ENCODE assay signal across 8 cellular contexts in the genomic region with DNA sequence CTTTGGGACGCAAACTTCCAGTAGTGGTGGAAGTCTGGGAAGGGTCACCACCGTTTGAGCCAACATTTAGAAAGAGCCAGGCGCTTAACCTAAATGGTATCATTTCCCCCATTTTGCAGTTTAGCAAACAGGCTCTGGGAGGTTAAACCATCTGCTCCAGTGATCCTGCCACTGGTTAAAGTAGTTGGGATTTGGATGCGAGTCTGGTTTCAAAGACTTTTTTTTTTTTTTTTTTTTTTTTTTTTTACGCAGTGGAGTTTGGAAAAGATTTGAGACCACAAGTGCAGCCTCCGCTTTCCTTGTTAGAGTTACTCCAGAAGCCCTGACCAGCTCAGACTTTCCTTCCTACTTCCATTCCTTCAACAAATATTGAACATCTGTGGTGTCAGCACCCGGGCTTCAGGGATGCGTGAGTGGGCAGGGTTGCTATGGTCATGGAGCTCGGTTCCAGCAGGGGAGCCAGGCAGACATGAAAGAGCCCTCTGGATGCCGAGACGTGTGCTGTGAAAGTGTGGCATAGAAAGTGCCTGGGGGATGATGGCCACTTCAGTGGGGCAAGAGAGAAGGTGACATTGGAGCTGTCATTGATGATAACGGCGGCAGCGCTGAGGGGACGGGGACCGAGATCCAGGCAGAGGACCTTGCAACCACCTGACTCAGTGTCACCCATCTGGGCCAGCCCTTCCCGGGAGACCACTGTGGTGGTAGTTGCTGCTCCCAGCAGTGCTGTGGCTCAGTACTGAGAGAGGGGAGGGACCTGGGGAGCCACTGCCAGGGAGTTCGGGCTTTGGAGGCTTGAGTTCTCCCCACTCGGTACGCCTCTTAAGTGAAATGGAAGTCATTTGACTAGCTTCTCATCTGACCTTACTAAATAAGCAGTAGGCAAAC. TPM values are rescaled to one million over a fixed set of nuclear protein-coding genes. Genes with fewer than 3 reads are reported as not detected.
DNase-seq lines count a peak whose midpoint lies in the region; ATAC-seq and TF ChIP-seq lines count a peak whose summit lies in the region.

No MANE protein-coding gene starts in this region.

- H3K36me3 ChIP-seq in BJ (ENCODE audit: control insufficient read depth, insufficient read depth, low read length) (no peaks in the 10 kb centered on the region), GM23338 (ENCODE audit: insufficient read depth) (no peaks in the 10 kb centered on the region), SJCRH30 (no peaks in the 10 kb centered on the region), muscle layer of colon (ENCODE audit: insufficient read depth, low read length) (no peaks in the 10 kb centered on the region), vagina (no peaks in the 10 kb centered on the region)

- CTCF ChIA-PET in BJ (lab: Yijun Ruan, JAX), result interaction anchor here (0.7 to 1.5 kb wide), 4 partner anchors 16 to 314 kb away, joined by 3 to 5 read pairs (median 4); no protein-coding TSS in a partner anchor

- TF ChIP-seq CTCF in BJ (IDR thresholded peaks at IDR 0.05; ENCODE audit: insufficient read depth, low read depth, low read length), result peak; percentile 17; the same call in 1 of the 2 replicates
- no peak for TF ChIP-seq CTCF in GM23338 (conservative IDR thresholded peaks at IDR 0.05; ENCODE audit: low read depth in 2 of 2)
- no peak for TF ChIP-seq CTCF in endothelial cell (IDR thresholded peaks at IDR 0.05; ENCODE audit: unreplicated experiment)
- no peak for TF ChIP-seq CTCF in vagina (IDR thresholded peaks at IDR 0.05)

- H3F3A ChIP-seq in GM23338 (replicated peaks; ENCODE audit: low read depth), result 0 out of 2 replicates have a peak, but pooled peaks cover 4% of the 10 kb centered on the region

- ATAC-seq in GM23338 (peak; percentile 1; the same call in 1 of the 3 replicates), HG03354 (IDR thresholded peaks at IDR 0.05; ENCODE audit: poor library complexity, severe bottlenecking, unreplicated experiment) (no peak)

- H3K27me3 ChIP-seq in BJ (ENCODE audit: control insufficient read depth, insufficient read depth, low read length) (peaks cover 8% of the 10 kb centered on the region), GM23338 (ENCODE audit: insufficient read depth) (peaks cover 49% of the 10 kb centered on the region), SJCRH30 (no peaks in the 10 kb centered on the region), muscle layer of colon (ENCODE audit: control insufficient read depth in 1 of 2, insufficient read depth in 2 of 2, low read length in 2 of 2) (peaks cover 2 to 3% of the 10 kb centered on the region in 2 donors), vagina (no peaks in the 10 kb centered on the region)

- H3K9me2 ChIP-seq in GM23338 (ENCODE audit: insufficient read depth), result no peaks in the 10 kb centered on the region

- H3K36me3 Mint-ChIP-seq in GM23338 (ENCODE audit: low read depth), result no peaks in the 10 kb centered on the region; the same call in 2 of the 3 replicates
- no peaks in the 10 kb centered on the region for H3K36me3 Mint-ChIP-seq in endothelial cell (ENCODE audit: low read depth, unreplicated experiment)

- H3K9me3 ChIP-seq in SJCRH30 (replicated peaks) (no peaks in the 10 kb centered on the region), muscle layer of colon (ENCODE audit: low read length) (no peaks in the 10 kb centered on the region), vagina (no peaks in the 10 kb centered on the region)

- H3K27ac Mint-ChIP-seq in GM23338, result peak overlapping the region; percentile 99; the same call in 1 of the 2 replicates
- no peak overlapping the region for H3K27ac Mint-ChIP-seq in endothelial cell (ENCODE audit: unreplicated experiment)

- peak overlapping the region; percentile 93 for H3K9ac ChIP-seq in muscle layer of colon (ENCODE audit: low read length)

- H4K20me1 ChIP-seq in GM23338 (replicated peaks; ENCODE audit: insufficient read depth), result no peaks in the 10 kb centered on the region

- intact Hi-C loops in vagina (cut with DNase I), result no loop called here

- H3K27ac ChIP-seq in GM23338 (ENCODE audit: low read depth) (no peak overlapping the region), SJCRH30 (peak overlapping the region; percentile 92), muscle layer of colon (ENCODE audit: low read depth, low read length) (peak overlapping the region; percentile 95), vagina (peak overlapping the region; percentile 99)

- POLR2A ChIA-PET in BJ (lab: Charles Lee), result interaction anchor here (0.7 kb wide), 3 partner anchors 28 to 933 kb away, joined by 8 to 16 read pairs (median 10); no protein-coding TSS in a partner anchor

- H3K9me3 Mint-ChIP-seq in GM23338 (peaks cover 3% of the 10 kb centered on the region; the same call in 2 of the 3 replicates), endothelial cell (ENCODE audit: unreplicated experiment) (no peaks in the 10 kb centered on the region)

- no peak for DNase-seq in BJ (ENCODE audit: low read depth)
- no peak for DNase-seq in GM23338 (ENCODE audit: low spot score)
- DNase-seq in SJCRH30, result peak; percentile 47 to 71
- DNase-seq in endothelial cell (ENCODE audit: low spot score), result no peak
- DNase-seq in vagina (ENCODE audit: extremely low spot score in 2 of 2), result no peak
- no peak for DNase-seq in HuH-7 (ENCODE audit: low spot score)

- peak overlapping the region; percentile 72 for H2AFZ ChIP-seq in GM23338

- H3K4me1 ChIP-seq in GM23338 (ENCODE audit: insufficient read depth) (peaks cover 28% of the 10 kb centered on the region), SJCRH30 (peaks cover 9% of the 10 kb centered on the region; the same call in 1 of the 2 replicates), muscle layer of colon (ENCODE audit: insufficient read depth, low read length) (peaks cover 45% of the 10 kb centered on the region), vagina (peaks cover 26% of the 10 kb centered on the region)

- H3K4me3 Mint-ChIP-seq in GM23338 (peak overlapping the region; percentile 92), endothelial cell (ENCODE audit: unreplicated experiment) (peak overlapping the region; percentile 90)

- H3K4me3 ChIP-seq in BJ (ENCODE audit: low read depth, low read length) (peak overlapping the region; percentile 67), GM23338 (peak overlapping the region; percentile 66), SJCRH30 (peak overlapping the region; percentile 78), muscle layer of colon (ENCODE audit: low read depth in 1 of 2, low read length in 2 of 2) (peak overlapping the region; percentile 84 to 86), vagina (peak overlapping the region; percentile 84 to 91)

- peak overlapping the region; percentile 79 for H3K4me2 ChIP-seq in GM23338

- TF ChIP-seq POLR2A in vagina (IDR thresholded peaks at IDR 0.05), result no peak

- peaks cover 53% of the 10 kb centered on the region for H3K4me1 Mint-ChIP-seq in GM23338
- peaks cover 30% of the 10 kb centered on the region for H3K4me1 Mint-ChIP-seq in endothelial cell (ENCODE audit: unreplicated experiment)

- H3K27me3 Mint-ChIP-seq in GM23338 (ENCODE audit: insufficient read depth, low read depth, poor library complexity) (peaks cover 57% of the 10 kb centered on the region), endothelial cell (ENCODE audit: unreplicated experiment) (peaks cover 14% of the 10 kb centered on the region)

- H3K79me2 ChIP-seq in GM23338 (replicated peaks; ENCODE audit: insufficient read depth), result no peaks in the 10 kb centered on the region

TF ChIP-seq in GM23338, 12 proteins besides CTCF, POLR2A, EP300 and RAD21 (continues in another document):
- TF ChIP-seq, protein P1, sequence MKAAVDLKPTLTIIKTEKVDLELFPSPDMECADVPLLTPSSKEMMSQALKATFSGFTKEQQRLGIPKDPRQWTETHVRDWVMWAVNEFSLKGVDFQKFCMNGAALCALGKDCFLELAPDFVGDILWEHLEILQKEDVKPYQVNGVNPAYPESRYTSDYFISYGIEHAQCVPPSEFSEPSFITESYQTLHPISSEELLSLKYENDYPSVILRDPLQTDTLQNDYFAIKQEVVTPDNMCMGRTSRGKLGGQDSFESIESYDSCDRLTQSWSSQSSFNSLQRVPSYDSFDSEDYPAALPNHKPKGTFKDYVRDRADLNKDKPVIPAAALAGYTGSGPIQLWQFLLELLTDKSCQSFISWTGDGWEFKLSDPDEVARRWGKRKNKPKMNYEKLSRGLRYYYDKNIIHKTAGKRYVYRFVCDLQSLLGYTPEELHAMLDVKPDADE (IDR thresholded peaks at IDR 0.05), result no peak
- TF ChIP-seq STAT1 (IDR thresholded peaks at IDR 0.05; ENCODE audit: unreplicated experiment) (no peak), NANOG (IDR thresholded peaks at IDR 0.05; ENCODE audit: borderline replicate concordance) (no peak), CREB1 (CRISPR knock-in tag; IDR thresholded peaks at IDR 0.05; ENCODE audit: low read depth) (no peak), JUNB (IDR thresholded peaks at IDR 0.05; ENCODE audit: unreplicated experiment) (no peak)

RNA-seq across cellular contexts. Expression of gene RNU6-1, which starts 1.1 kb away (rescaled TPM):
- polyA plus RNA-seq in BJ (2011; rRNA removed) (not detected in 2 replicates), GM23338 (2016; fragmentation: Nextera tagmentation; extraction: Ambion mirVana) (not detected in 2 replicates)
- polyA minus RNA-seq in BJ (2011; rRNA and poly(A)+ RNA removed), result not detected in 2 replicates
- total RNA-seq in GM23338 (2014; rRNA removed; shearing (Covaris generic)), result not detected in 2 replicates
- not detected in 2 replicates for total RNA-seq in SJCRH30 (2014; rRNA removed; shearing (Covaris generic))
- total RNA-seq in endothelial cell (ENCODE audit: unreplicated experiment) (not detected), vagina (not detected)

RNA-seq across cellular contexts. Expression of gene SKOR1, which starts 15.7 kb away (rescaled TPM):
- polyA plus RNA-seq in BJ (2011; rRNA removed), result 0.02 TPM in 1 of 2 replicates, not detected in the other
- 0.14 TPM in 1 of 2 replicates, not detected in the other for polyA minus RNA-seq in BJ (2011; rRNA and poly(A)+ RNA removed)
- total RNA-seq in GM23338 (2014; rRNA removed; shearing (Covaris generic)), result 0.17 and 0.19 TPM in 2 replicates
- not detected in 2 replicates for polyA plus RNA-seq in GM23338 (2016; fragmentation: Nextera tagmentation; extraction: Ambion mirVana)
- total RNA-seq in SJCRH30 (2014; rRNA removed; shearing (Covaris generic)), result 3.1 and 4.5 TPM in 2 replicates
- 0.21 TPM for total RNA-seq in endothelial cell (ENCODE audit: unreplicated experiment)
- total RNA-seq in vagina, result 0.25 TPM

Comparison
In these comparisons a context has a peak if more than half of its experiments do, and no peak if none do; other contexts are left out.
1. DNase-seq: peak in SJCRH30 (2 of 2); none in BJ (single experiment), GM23338 (single experiment), endothelial cell (single experiment), vagina (0 of 2) and HuH-7 (single experiment).
2. Peak in every context shown above with its lines, with median percentiles within 50 percentile points of each other: H3K4me3 ChIP-seq.